Comparison of ENCODE assay signal across 1 cellular context in genomic region chr15:77030042-77030927, GRCh38.
TF ChIP-seq lines count a peak whose summit lies in the region.

No MANE protein-coding gene starts in this region.

TF ChIP-seq in SK-N-SH, 30 proteins besides CTCF, POLR2A, EP300 and RAD21 (continued from another document):
- no peak for TF ChIP-seq REST (IDR thresholded peaks at IDR 0.05; ENCODE audit: low read depth, low read length)
- no peak for TF ChIP-seq TEAD4 (IDR thresholded peaks at IDR 0.05; ENCODE audit: borderline replicate concordance, insufficient read depth)
- no peak for TF ChIP-seq RCOR1 (IDR thresholded peaks at IDR 0.05; ENCODE audit: low read length)
- no peak for TF ChIP-seq SIN3A (IDR thresholded peaks at IDR 0.05; ENCODE audit: borderline replicate concordance, low read depth, low read length)
TF ChIP-seq in SK-N-SH: peak in this region for 0.
